10 cellular contexts compared by ENCODE assay signal in genomic region chr2:215749092-215749957, GRCh38.
A peak's percentile ranks its signal among the peaks of the same experiment; 100 is the strongest.
DNase-seq lines count a peak whose midpoint lies in the region; ATAC-seq and TF ChIP-seq lines count a peak whose summit lies in the region.
"Had no signal": no experiment of that assay in that cellular context is flagged by ENCODE, and none has a peak within 500 bp of the region (broad histone marks: within the 10 kb centered on the region; RNA-seq: fewer than 3 reads in every experiment).

No MANE protein-coding gene starts in this region.

- TF ChIP-seq CTCF in ascending aorta (IDR thresholded peaks at IDR 0.05) (no peak), right atrium auricular region (IDR thresholded peaks at IDR 0.05) (no peak)

- no peaks in the 10 kb centered on the region for H3K36me3 ChIP-seq in ascending aorta
- H3K36me3 ChIP-seq in right atrium auricular region, result no peaks in the 10 kb centered on the region

- DNase-seq in EH (ENCODE audit: low read depth) (peak; percentile 45), ascending aorta (ENCODE audit: low spot score in 2 of 2) (peak; percentile 53 to 90), right atrium auricular region (ENCODE audit: low spot score) (peak; percentile 93), sciatic nerve (ENCODE audit: low spot score) (peak; percentile 65), ecto neural progenitor cell (ENCODE audit: low spot score) (no peak)
- no peak for DNase-seq in activated CD4-positive, alpha-beta T cell treated with anti-CD3 and anti-CD28 coated beads for 48 hours
- no peak for DNase-seq in activated CD4-positive, alpha-beta T cell treated with anti-CD3 and anti-CD28 coated beads, Interleukin-2, amount 10 ng/mL, durations not matched to agents 24 days and 14 days
- DNase-seq: activated effector memory CD4-positive, alpha-beta T cell treated with Interleukin-2 at 50 U/mL for 16 hours; CD4-positive, alpha-beta memory T cell had no signal

- H3K27ac Mint-ChIP-seq in activated CD4-positive, alpha-beta T cell treated with anti-CD3 and anti-CD28 coated beads, Interleukin-2, amount 10 ng/mL, durations not matched to agents 24 days and 14 days, result no peak overlapping the region
- H3K27ac Mint-ChIP-seq: CD4-positive, alpha-beta memory T cell had no signal

- H3K27ac ChIP-seq in ascending aorta (peak overlapping the region; percentile 14 to 19), right atrium auricular region (peak overlapping the region; percentile 44 to 61)

- no peaks in the 10 kb centered on the region for H3K36me3 Mint-ChIP-seq in activated CD4-positive, alpha-beta T cell treated with anti-CD3 and anti-CD28 coated beads, Interleukin-2, amount 10 ng/mL, durations not matched to agents 24 days and 14 days (ENCODE audit: low read depth)
- H3K36me3 Mint-ChIP-seq: CD4-positive, alpha-beta memory T cell had no signal

- H3K9me3 ChIP-seq in ascending aorta, result no peaks in the 10 kb centered on the region
- H3K9me3 ChIP-seq in right atrium auricular region, result no peaks in the 10 kb centered on the region

- peak; percentile 86 for ATAC-seq in sciatic nerve
- no peak for ATAC-seq in HG03520 (IDR thresholded peaks at IDR 0.05; ENCODE audit: unreplicated experiment)

- intact Hi-C loops in ascending aorta (cut with DNase I) (no loop called here), sciatic nerve (cut with DNase I) (no loop called here)
- intact Hi-C loops in activated CD4-positive, alpha-beta T cell treated with anti-CD3 and anti-CD28 coated beads, Interleukin-2, amount 10 ng/mL, durations not matched to agents 24 days and 14 days (cut with micrococcal nuclease), result no loop called here

- no peaks in the 10 kb centered on the region for H3K27me3 ChIP-seq in ascending aorta
- no peaks in the 10 kb centered on the region for H3K27me3 ChIP-seq in right atrium auricular region

- no peak overlapping the region for H3K4me3 Mint-ChIP-seq in activated CD4-positive, alpha-beta T cell treated with anti-CD3 and anti-CD28 coated beads, Interleukin-2, amount 10 ng/mL, durations not matched to agents 24 days and 14 days

- H3K4me1 ChIP-seq in ascending aorta (peaks cover 5 to 29% of the 10 kb centered on the region in 2 donors), right atrium auricular region (peaks cover 0 to 29% of the 10 kb centered on the region in 2 donors)

- peaks cover 20% of the 10 kb centered on the region for H3K4me1 Mint-ChIP-seq in activated CD4-positive, alpha-beta T cell treated with anti-CD3 and anti-CD28 coated beads, Interleukin-2, amount 10 ng/mL, durations not matched to agents 24 days and 14 days

- H3K4me3 ChIP-seq in ascending aorta (no peak overlapping the region), right atrium auricular region (no peak overlapping the region)

- H3K27me3 Mint-ChIP-seq in activated CD4-positive, alpha-beta T cell treated with anti-CD3 and anti-CD28 coated beads, Interleukin-2, amount 10 ng/mL, durations not matched to agents 24 days and 14 days, result no peaks in the 10 kb centered on the region

- H3K9me3 Mint-ChIP-seq in activated CD4-positive, alpha-beta T cell treated with anti-CD3 and anti-CD28 coated beads, Interleukin-2, amount 10 ng/mL, durations not matched to agents 24 days and 14 days, result no peaks in the 10 kb centered on the region
- H3K9me3 Mint-ChIP-seq: CD4-positive, alpha-beta memory T cell had no signal

Comparison
In these comparisons a context has a peak if more than half of its experiments do, and no peak if none do; other contexts are left out.
1. DNase-seq: peak in EH (single experiment), ascending aorta (2 of 2), right atrium auricular region (single experiment) and sciatic nerve (single experiment); none in activated CD4-positive, alpha-beta T cell treated with anti-CD3 and anti-CD28 coated beads for 48 hours (single experiment), ecto neural progenitor cell (single experiment) and activated CD4-positive, alpha-beta T cell treated with anti-CD3 and anti-CD28 coated beads, Interleukin-2, amount 10 ng/mL, durations not matched to agents 24 days and 14 days (single experiment).